ENCODE assay signal across 8 cellular contexts in genomic region chr3:46895204-46895660, GRCh38. TPM values are rescaled to one million over a fixed set of nuclear protein-coding genes. Genes with fewer than 3 reads are reported as not detected.
DNase-seq lines count a peak whose midpoint lies in the region; ATAC-seq, FAIRE-seq and TF ChIP-seq lines count a peak whose summit lies in the region.

No MANE protein-coding gene starts in this region.

- no peak for FAIRE-seq in small intestine (lab: Jason Lieb, UNC)

- no peak for TF ChIP-seq POLR2A in heart left ventricle (IDR thresholded peaks at IDR 0.05)

- ATAC-seq in SK-N-SH treated with all-trans-retinoic acid at 6 μM for 48 hours = peak; percentile 73
- ATAC-seq in heart left ventricle = peak in 3 of 4 donors; percentile 22 to 63 (median 52)
- ATAC-seq in HG03354 (IDR thresholded peaks at IDR 0.05; ENCODE audit: poor library complexity, severe bottlenecking, unreplicated experiment) = no peak

- H3K36me3 ChIP-seq in heart left ventricle = no peaks in the 10 kb centered on the region
- H3K36me3 ChIP-seq in small intestine (ENCODE audit: control insufficient read depth in 2 of 2, insufficient read depth in 2 of 2, low read length in 2 of 2) = no peaks in the 10 kb centered on the region

- TF ChIP-seq CTCF in heart left ventricle (IDR thresholded peaks at IDR 0.05) = peak; percentile 87 to 96 (median 91)

- H3K4me3 ChIP-seq in heart left ventricle = no peak overlapping the region
- no peak overlapping the region for H3K4me3 ChIP-seq in small intestine (ENCODE audit: low read depth in 1 of 2, low read length in 2 of 2)

- DNase-seq in AG20443 (ENCODE audit: low spot score) (peak; percentile 74), HEK293T (ENCODE audit: extremely low spot score) (peak; percentile 75), heart left ventricle (peak; percentile 68 to 87 (median 78)), small intestine (peak; percentile 55), NCI-H1436 (lab: John Stamatoyannopoulos, UW) (no peak)
- peak; percentile 82 for DNase-seq in activated naive CD4-positive, alpha-beta T cell treated with Interleukin-2 at 50 U/mL for 16 hours

- H3K27me3 ChIP-seq in heart left ventricle (peaks cover 0 to 22% (median 0%) of the 10 kb centered on the region in 9 donors), small intestine (ENCODE audit: control insufficient read depth in 2 of 2, insufficient read depth in 2 of 2, low read length in 2 of 2) (peaks cover 3 to 4% of the 10 kb centered on the region in 2 donors)

- WGBS in heart left ventricle, 4 donors = 20 to 31% (median 24%) methylated on average over 5 of the region's 5 CpGs
- WGBS in small intestine, 3 donors = 5 to 19% (median 14%) methylated on average over 5 of the region's 5 CpGs

- H3K27ac ChIP-seq in heart left ventricle = no peak overlapping the region
- H3K27ac ChIP-seq in small intestine (ENCODE audit: low read depth in 1 of 2, low read length in 1 of 2) = no peak overlapping the region

- POLR2A ChIA-PET in HEK293T (lab: Yijun Ruan, JAX) = no interaction called here

- intact Hi-C loops in heart left ventricle (cut with DNase I) = loop anchor here in 9 of 10 donors (1.0 to 5.0 kb wide), 7 partner anchors 28 to 190 kb away; no protein-coding TSS in a partner anchor

- H3K9me3 ChIP-seq in heart left ventricle (no peaks in the 10 kb centered on the region), small intestine (ENCODE audit: control insufficient read depth, low read depth) (no peaks in the 10 kb centered on the region)

- H3K4me1 ChIP-seq in heart left ventricle (peaks cover 0 to 49% (median 26%) of the 10 kb centered on the region in 12 donors), small intestine (ENCODE audit: control insufficient read depth in 2 of 2, insufficient read depth in 1 of 2, low read depth in 1 of 2, low read length in 1 of 2) (no peaks in the 10 kb centered on the region)

- CTCF ChIA-PET in HEK293T (lab: Yijun Ruan, JAX) = interaction anchor here (0.6 to 2.1 kb wide), 11 partner anchors 10 to 373 kb away, joined by 3 to 11 read pairs (median 4); no protein-coding TSS in a partner anchor

TF ChIP-seq in HEK293T, 16 proteins besides CTCF, POLR2A, EP300 and RAD21:
- peak; percentile 74; the same call in 1 of the 2 replicates for TF ChIP-seq TARDBP (IDR thresholded peaks at IDR 0.05)
- TF ChIP-seq L3MBTL2 (conservative IDR thresholded peaks at IDR 0.05) = no peak
- no peak for TF ChIP-seq FOXK2 (IDR thresholded peaks at IDR 0.05)
TF ChIP-seq in HEK293T: peak in this region for 1.

TF ChIP-seq in SK-N-SH treated with all-trans-retinoic acid at 6 μM for 48 hours, 23 proteins besides CTCF, POLR2A, EP300 and RAD21:
- TF ChIP-seq PPARA (CRISPR knock-in tag; IDR thresholded peaks at IDR 0.05; ENCODE audit: borderline replicate concordance) = no peak
- no peak for TF ChIP-seq ESRRG (CRISPR knock-in tag; IDR thresholded peaks at IDR 0.05)
- TF ChIP-seq RARB (CRISPR knock-in tag; IDR thresholded peaks at IDR 0.05) = no peak
- no peak for TF ChIP-seq ZNF8 (CRISPR knock-in tag; IDR thresholded peaks at IDR 0.05)
- no peak for TF ChIP-seq POU6F1 (CRISPR knock-in tag; IDR thresholded peaks at IDR 0.05; ENCODE audit: borderline replicate concordance, low read depth)
- no peak for TF ChIP-seq ZFP3 (CRISPR knock-in tag; IDR thresholded peaks at IDR 0.05)
- TF ChIP-seq, protein P1, sequence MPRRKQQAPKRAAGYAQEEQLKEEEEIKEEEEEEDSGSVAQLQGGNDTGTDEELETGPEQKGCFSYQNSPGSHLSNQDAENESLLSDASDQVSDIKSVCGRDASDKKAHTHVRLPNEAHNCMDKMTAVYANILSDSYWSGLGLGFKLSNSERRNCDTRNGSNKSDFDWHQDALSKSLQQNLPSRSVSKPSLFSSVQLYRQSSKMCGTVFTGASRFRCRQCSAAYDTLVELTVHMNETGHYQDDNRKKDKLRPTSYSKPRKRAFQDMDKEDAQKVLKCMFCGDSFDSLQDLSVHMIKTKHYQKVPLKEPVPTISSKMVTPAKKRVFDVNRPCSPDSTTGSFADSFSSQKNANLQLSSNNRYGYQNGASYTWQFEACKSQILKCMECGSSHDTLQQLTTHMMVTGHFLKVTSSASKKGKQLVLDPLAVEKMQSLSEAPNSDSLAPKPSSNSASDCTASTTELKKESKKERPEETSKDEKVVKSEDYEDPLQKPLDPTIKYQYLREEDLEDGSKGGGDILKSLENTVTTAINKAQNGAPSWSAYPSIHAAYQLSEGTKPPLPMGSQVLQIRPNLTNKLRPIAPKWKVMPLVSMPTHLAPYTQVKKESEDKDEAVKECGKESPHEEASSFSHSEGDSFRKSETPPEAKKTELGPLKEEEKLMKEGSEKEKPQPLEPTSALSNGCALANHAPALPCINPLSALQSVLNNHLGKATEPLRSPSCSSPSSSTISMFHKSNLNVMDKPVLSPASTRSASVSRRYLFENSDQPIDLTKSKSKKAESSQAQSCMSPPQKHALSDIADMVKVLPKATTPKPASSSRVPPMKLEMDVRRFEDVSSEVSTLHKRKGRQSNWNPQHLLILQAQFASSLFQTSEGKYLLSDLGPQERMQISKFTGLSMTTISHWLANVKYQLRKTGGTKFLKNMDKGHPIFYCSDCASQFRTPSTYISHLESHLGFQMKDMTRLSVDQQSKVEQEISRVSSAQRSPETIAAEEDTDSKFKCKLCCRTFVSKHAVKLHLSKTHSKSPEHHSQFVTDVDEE (CRISPR knock-in tag; IDR thresholded peaks at IDR 0.05) = no peak
- TF ChIP-seq SNAI2 (CRISPR knock-in tag; IDR thresholded peaks at IDR 0.05) = no peak
- TF ChIP-seq BACH2 (CRISPR knock-in tag; IDR thresholded peaks at IDR 0.05; ENCODE audit: borderline replicate concordance) = no peak
- no peak for TF ChIP-seq TCF4 (CRISPR knock-in tag; IDR thresholded peaks at IDR 0.05; ENCODE audit: borderline replicate concordance)
- TF ChIP-seq ZNF70 (CRISPR knock-in tag; IDR thresholded peaks at IDR 0.05) = no peak
- TF ChIP-seq ZFP30 (CRISPR knock-in tag; IDR thresholded peaks at IDR 0.05) = no peak
- TF ChIP-seq ZC3H10 (CRISPR knock-in tag; IDR thresholded peaks at IDR 0.05) = no peak
- no peak for TF ChIP-seq ISL1 (CRISPR knock-in tag; IDR thresholded peaks at IDR 0.05)
- no peak for TF ChIP-seq OSR1 (CRISPR knock-in tag; IDR thresholded peaks at IDR 0.05)
- TF ChIP-seq CREB5 (CRISPR knock-in tag; IDR thresholded peaks at IDR 0.05; ENCODE audit: low read depth) = no peak
- TF ChIP-seq TOX (CRISPR knock-in tag; IDR thresholded peaks at IDR 0.05; ENCODE audit: borderline replicate concordance) = no peak
TF ChIP-seq in SK-N-SH treated with all-trans-retinoic acid at 6 μM for 48 hours: peak in this region for 0.

RNA-seq across cellular contexts. Expression of gene PTH1R, which starts 17.7 kb away (rescaled TPM):
- 10 to 100 TPM in 2 of 9 donors, 1 to 10 TPM in 7; 2.1 to 15.6 (median 6.0) TPM for total RNA-seq in heart left ventricle
- polyA plus RNA-seq in heart left ventricle = 10 to 100 TPM in 1 of 2 donors, 1 to 10 TPM in 1; 6.5 to 23.4 TPM
- polyA plus RNA-seq in small intestine = 1 to 10 TPM in 2 of 3 donors, under 1 TPM in 1; 0.67 to 5.4 (median 1.6) TPM

RNA-seq across cellular contexts. Expression of gene MYL3, which starts 32.0 kb away (rescaled TPM):
- over 10,000 TPM in 1 of 9 donors, 1,000 to 10,000 TPM in 8; 4,961 to 10,676 (median 6,839) TPM for total RNA-seq in heart left ventricle
- over 10,000 TPM in 1 of 2 donors, 1,000 to 10,000 TPM in 1; 5,594 to 12,544 TPM for polyA plus RNA-seq in heart left ventricle
- polyA plus RNA-seq in small intestine = 10 to 100 TPM in 1 of 3 donors, 1 to 10 TPM in 2; 1.4 to 81.6 (median 9.2) TPM

Comparison
In these comparisons a context has a peak if more than half of its experiments do, and no peak if none do; other contexts are left out.
1. RNA of gene MYL3, which starts 32.0 kb away (polyA plus RNA-seq): 5,594 to 12,544 TPM in heart left ventricle; 1.4 to 81.6 TPM in small intestine; every median in the first group is over 10 times any median in the second.